Comparison of ENCODE assay signal across 8 cellular contexts in the genomic region with DNA sequence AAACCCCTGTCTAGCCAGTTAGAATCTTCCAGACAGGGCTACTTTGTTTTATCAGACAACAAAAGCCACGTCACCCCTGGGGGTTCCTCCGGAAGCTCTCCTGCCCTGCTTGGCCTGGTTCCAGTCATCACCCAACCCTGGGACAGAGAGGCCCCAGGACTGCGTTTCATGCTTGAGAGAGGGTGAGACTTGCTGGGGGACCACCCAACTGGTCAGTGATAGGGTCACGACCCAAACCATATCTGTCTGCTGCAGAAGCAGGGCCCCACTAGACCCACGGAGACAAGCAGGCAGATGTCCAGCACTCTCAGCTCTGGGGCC. TPM values are rescaled to one million over a fixed set of nuclear protein-coding genes. Genes with fewer than 3 reads are reported as not detected.
A peak's percentile ranks its signal among the peaks of the same experiment; 100 is the strongest.
DNase-seq lines count a peak whose midpoint lies in the region; ATAC-seq, FAIRE-seq and TF ChIP-seq lines count a peak whose summit lies in the region.

No MANE protein-coding gene starts in this region.

- ATAC-seq in SK-N-SH treated with all-trans-retinoic acid at 6 μM for 48 hours = no peak
- ATAC-seq in Panc1 = no peak
- ATAC-seq in lung (ENCODE audit: insufficient read depth, low FRiP score) = no peak
- no peak for ATAC-seq in GM21360 (IDR thresholded peaks at IDR 0.05; ENCODE audit: unreplicated experiment)
- no peak for ATAC-seq in GM21447 (IDR thresholded peaks at IDR 0.05; ENCODE audit: unreplicated experiment)

- H3K79me2 ChIP-seq in SK-N-SH (ENCODE audit: insufficient read depth) = peaks cover 67% of the 10 kb centered on the region

- no peak for TF ChIP-seq CTCF in SK-N-SH (IDR thresholded peaks at IDR 0.05)
- TF ChIP-seq CTCF in Panc1 (IDR thresholded peaks at IDR 0.05) = no peak
- no peak for TF ChIP-seq CTCF in choroid plexus epithelial cell (conservative IDR thresholded peaks at IDR 0.05; ENCODE audit: low read depth, low read length)
- TF ChIP-seq CTCF in lung (IDR thresholded peaks at IDR 0.05; ENCODE audit: control extremely low read depth, extremely low read depth) = no peak

- H3K9me2 ChIP-seq in SK-N-SH = no peaks in the 10 kb centered on the region

- peaks cover 35% of the 10 kb centered on the region for H4K20me1 ChIP-seq in SK-N-SH (ENCODE audit: insufficient read depth)

- peak overlapping the region; percentile 87 to 92 for H3K4me3 ChIP-seq in SK-N-SH (ENCODE audit: low read depth in 2 of 2, low read length in 1 of 2)
- peak overlapping the region; percentile 55 to 63 for H3K4me3 ChIP-seq in Panc1 (ENCODE audit: low read depth in 2 of 2, low read length in 2 of 2)
- H3K4me3 ChIP-seq in choroid plexus epithelial cell (ENCODE audit: low read depth, low read length) = peak overlapping the region; percentile 73
- H3K4me3 ChIP-seq in lung = peak overlapping the region; percentile 57

- peak overlapping the region; percentile 87 for H3K9ac ChIP-seq in SK-N-SH

- H3K4me1 ChIP-seq in SK-N-SH (ENCODE audit: control insufficient read depth in 1 of 2, insufficient read depth in 2 of 2, low read depth in 1 of 2, low read length in 1 of 2) = peaks cover 31 to 71% of the 10 kb centered on the region in 2 experiments
- H3K4me1 ChIP-seq in Panc1 (ENCODE audit: control insufficient read depth, insufficient read depth, low read length) = peaks cover 21% of the 10 kb centered on the region
- H3K4me1 ChIP-seq in lung (ENCODE audit: control insufficient read depth in 2 of 2, insufficient read depth in 2 of 2, low read length in 2 of 2) = peaks cover 15 to 17% of the 10 kb centered on the region in 2 donors

- in situ Hi-C loops in Panc1 (cut with HindIII; ENCODE audit: low pct_unique_long_range_greater_than_20kb, low sequenced_read_pairs) = no loop called here

- 10% methylated on average over 2 of the region's 5 CpGs for WGBS in SK-N-SH (ENCODE audit: low lambda C conversion rate)
- 27 to 35% methylated on average over 5 of the region's 5 CpGs for WGBS in lung, 2 donors

- no peak overlapping the region for H2AFZ ChIP-seq in SK-N-SH (ENCODE audit: low read depth)

- H3K9me3 ChIP-seq in SK-N-SH = no peaks in the 10 kb centered on the region
- no peaks in the 10 kb centered on the region for H3K9me3 ChIP-seq in Panc1 (ENCODE audit: control insufficient read depth, insufficient read depth, low read depth, low read length)
- no peaks in the 10 kb centered on the region for H3K9me3 ChIP-seq in lung (ENCODE audit: control insufficient read depth in 2 of 2, insufficient read depth in 1 of 2, low read length in 1 of 2)

- intact Hi-C loops in Panc1 (cut with micrococcal nuclease; ENCODE audit: unreplicated experiment) = no loop called here

- no peak for TF ChIP-seq RAD21 in SK-N-SH (IDR thresholded peaks at IDR 0.05; ENCODE audit: low read length)

- no peak for FAIRE-seq in urothelium cell line (lab: Jason Lieb, UNC)

- H3K36me3 ChIP-seq in SK-N-SH (replicated peaks in 1 of 2; ENCODE audit: control insufficient read depth in 1 of 2, insufficient read depth in 2 of 2, low read length in 1 of 2) (peaks cover 12 to 21% of the 10 kb centered on the region in 2 experiments), Panc1 (ENCODE audit: control insufficient read depth, insufficient read depth, low read length) (no peaks in the 10 kb centered on the region; the same call in 1 of the 2 replicates), lung (ENCODE audit: control insufficient read depth in 2 of 2, insufficient read depth in 2 of 2, low read length in 2 of 2) (no peaks in the 10 kb centered on the region)

- peak overlapping the region; percentile 59 to 97 for H3K27ac ChIP-seq in SK-N-SH (ENCODE audit: low read depth in 2 of 2, low read length in 1 of 2)
- H3K27ac ChIP-seq in Panc1 (ENCODE audit: low read length) = peak overlapping the region; percentile 61; the same call in 1 of the 2 replicates
- H3K27ac ChIP-seq in lung (ENCODE audit: low read depth in 1 of 2, low read length in 1 of 2) = peak overlapping the region in 1 of 2 donors; percentile 15

- peak overlapping the region; percentile 100 for H3K4me2 ChIP-seq in SK-N-SH

- BruUV-seq in Panc1 (replicated peaks; lab: Mats Ljungman, UMichigan) = no TSS peak

- no peaks in the 10 kb centered on the region for H3K27me3 ChIP-seq in SK-N-SH (ENCODE audit: insufficient read depth)
- H3K27me3 ChIP-seq in Panc1 (ENCODE audit: control insufficient read depth, insufficient read depth, low read length) = no peaks in the 10 kb centered on the region
- H3K27me3 ChIP-seq in lung (ENCODE audit: control insufficient read depth, insufficient read depth) = no peaks in the 10 kb centered on the region

- POLR2A ChIA-PET in SK-N-SH (lab: Yijun Ruan, JAX) = interaction anchor here (1.0 kb wide), 1 partner anchor 8 kb away, joined by 4 read pairs; no protein-coding TSS in a partner anchor
- POLR2A ChIA-PET in Panc1 (lab: Charles Lee) = no interaction called here

- CTCF ChIA-PET in SK-N-SH (lab: Yijun Ruan, JAX) = interaction anchor here (1.3 to 1.8 kb wide), 2 partner anchors 75 to 120 kb away, joined by 3 to 5 read pairs; no protein-coding TSS in a partner anchor
- CTCF ChIA-PET in Panc1 (lab: Charles Lee) = no interaction called here

- DNase-seq in SK-N-SH (peak; percentile 70), Panc1 (ENCODE audit: low read depth, low spot score) (no peak), choroid plexus epithelial cell (ENCODE audit: low read depth) (peak; percentile 63), lung (ENCODE audit: low spot score) (no peak), urothelium cell line (ENCODE audit: low spot score) (peak; percentile 60)

- H3F3A ChIP-seq in SK-N-SH (replicated peaks; ENCODE audit: insufficient read depth) = peaks cover 19% of the 10 kb centered on the region

- TF ChIP-seq EP300 in SK-N-SH (IDR thresholded peaks at IDR 0.05; ENCODE audit: borderline replicate concordance in 1 of 2, low read depth in 1 of 2, low read length in 1 of 2) = no peak

TF ChIP-seq in SK-N-SH, 30 proteins besides CTCF, POLR2A, EP300 and RAD21:
- no peak for TF ChIP-seq MEF2A (IDR thresholded peaks at IDR 0.05; ENCODE audit: borderline replicate concordance, low read depth)
- peak; percentile 76 for TF ChIP-seq NFIC (IDR thresholded peaks at IDR 0.05; ENCODE audit: borderline replicate concordance)
- no peak for TF ChIP-seq JUND (IDR thresholded peaks at IDR 0.05)

TF ChIP-seq in SK-N-SH treated with all-trans-retinoic acid at 6 μM for 48 hours, 23 proteins besides CTCF, POLR2A, EP300 and RAD21:
- no peak for TF ChIP-seq OSR1 (CRISPR knock-in tag; IDR thresholded peaks at IDR 0.05)
- TF ChIP-seq, protein P1, sequence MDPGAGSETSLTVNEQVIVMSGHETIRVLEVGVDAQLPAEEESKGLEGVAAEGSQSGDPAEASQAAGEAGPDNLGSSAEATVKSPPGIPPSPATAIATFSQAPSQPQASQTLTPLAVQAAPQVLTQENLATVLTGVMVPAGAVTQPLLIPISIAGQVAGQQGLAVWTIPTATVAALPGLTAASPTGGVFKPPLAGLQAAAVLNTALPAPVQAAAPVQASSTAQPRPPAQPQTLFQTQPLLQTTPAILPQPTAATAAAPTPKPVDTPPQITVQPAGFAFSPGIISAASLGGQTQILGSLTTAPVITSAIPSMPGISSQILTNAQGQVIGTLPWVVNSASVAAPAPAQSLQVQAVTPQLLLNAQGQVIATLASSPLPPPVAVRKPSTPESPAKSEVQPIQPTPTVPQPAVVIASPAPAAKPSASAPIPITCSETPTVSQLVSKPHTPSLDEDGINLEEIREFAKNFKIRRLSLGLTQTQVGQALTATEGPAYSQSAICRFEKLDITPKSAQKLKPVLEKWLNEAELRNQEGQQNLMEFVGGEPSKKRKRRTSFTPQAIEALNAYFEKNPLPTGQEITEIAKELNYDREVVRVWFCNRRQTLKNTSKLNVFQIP (CRISPR knock-in tag; IDR thresholded peaks at IDR 0.05; ENCODE audit: borderline replicate concordance, low read depth) = no peak
- TF ChIP-seq ARNTL (CRISPR knock-in tag; IDR thresholded peaks at IDR 0.05; ENCODE audit: borderline replicate concordance, low read depth) = no peak
- TF ChIP-seq, protein P2, sequence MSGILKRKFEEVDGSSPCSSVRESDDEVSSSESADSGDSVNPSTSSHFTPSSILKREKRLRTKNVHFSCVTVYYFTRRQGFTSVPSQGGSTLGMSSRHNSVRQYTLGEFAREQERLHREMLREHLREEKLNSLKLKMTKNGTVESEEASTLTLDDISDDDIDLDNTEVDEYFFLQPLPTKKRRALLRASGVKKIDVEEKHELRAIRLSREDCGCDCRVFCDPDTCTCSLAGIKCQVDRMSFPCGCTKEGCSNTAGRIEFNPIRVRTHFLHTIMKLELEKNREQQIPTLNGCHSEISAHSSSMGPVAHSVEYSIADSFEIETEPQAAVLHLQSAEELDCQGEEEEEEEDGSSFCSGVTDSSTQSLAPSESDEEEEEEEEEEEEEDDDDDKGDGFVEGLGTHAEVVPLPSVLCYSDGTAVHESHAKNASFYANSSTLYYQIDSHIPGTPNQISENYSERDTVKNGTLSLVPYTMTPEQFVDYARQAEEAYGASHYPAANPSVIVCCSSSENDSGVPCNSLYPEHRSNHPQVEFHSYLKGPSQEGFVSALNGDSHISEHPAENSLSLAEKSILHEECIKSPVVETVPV (CRISPR knock-in tag; IDR thresholded peaks at IDR 0.05) = no peak
- TF ChIP-seq ESRRG (CRISPR knock-in tag; IDR thresholded peaks at IDR 0.05) = no peak
- TF ChIP-seq PPARA (CRISPR knock-in tag; IDR thresholded peaks at IDR 0.05; ENCODE audit: borderline replicate concordance) = no peak

RNA-seq across cellular contexts. Expression of a gene that starts 1.2 kb away (rescaled TPM):
- polyA plus RNA-seq in SK-N-SH (2012; rRNA removed) = 93.9 and 113 TPM in 2 replicates
- 67.9 and 104 TPM in 2 replicates for polyA plus RNA-seq in SK-N-SH (2012; cell fraction: cytosol; rRNA removed)
- 140 and 176 TPM in 2 replicates for polyA plus RNA-seq in SK-N-SH (2012; cell fraction: nucleus; rRNA removed)
- total RNA-seq in Panc1 (2021; ENCODE audit: unreplicated experiment) = 137 TPM
- polyA plus RNA-seq in Panc1 (2012; ENCODE audit: insufficient read length) = 235 TPM
- 10 to 100 TPM; 32.7 to 85.6 TPM for total RNA-seq in lung
- 10 to 100 TPM; 50.0 to 52.5 TPM for polyA plus RNA-seq in lung

RNA-seq across cellular contexts. Expression of a gene that starts 3.9 kb away (rescaled TPM):
- 43.8 and 124 TPM in 2 replicates for polyA plus RNA-seq in SK-N-SH (2012; rRNA removed)
- 66.8 and 89.4 TPM in 2 replicates for polyA plus RNA-seq in SK-N-SH (2012; cell fraction: cytosol; rRNA removed)
- polyA plus RNA-seq in SK-N-SH (2012; cell fraction: nucleus; rRNA removed) = 25.8 and 41.7 TPM in 2 replicates
- 27.3 TPM for total RNA-seq in Panc1 (2021; ENCODE audit: unreplicated experiment)
- polyA plus RNA-seq in Panc1 (2012; ENCODE audit: insufficient read length) = 68.1 TPM
- total RNA-seq in lung = 10 to 100 TPM in 1 of 2 donors, 1 to 10 TPM in 1; 3.1 to 32.0 TPM
- 100 to 1,000 TPM in 1 of 2 donors, 10 to 100 TPM in 1; 19.7 to 104 TPM for polyA plus RNA-seq in lung

RNA-seq across cellular contexts. Expression of a gene that starts 37.3 kb away (rescaled TPM):
- 0.03 and 0.05 TPM in 2 replicates for polyA plus RNA-seq in SK-N-SH (2012; rRNA removed)
- polyA plus RNA-seq in SK-N-SH (2012; cell fraction: cytosol; rRNA removed) = 0.01 TPM in 2 replicates
- polyA plus RNA-seq in SK-N-SH (2012; cell fraction: nucleus; rRNA removed) = 0.12 and 0.32 TPM in 2 replicates
- 0.39 TPM for total RNA-seq in Panc1 (2021; ENCODE audit: unreplicated experiment)
- 0.17 TPM for polyA plus RNA-seq in Panc1 (2012; ENCODE audit: insufficient read length)
- total RNA-seq in lung = 100 to 1,000 TPM in 1 of 2 donors, 10 to 100 TPM in 1; 53.1 to 205 TPM
- 100 to 1,000 TPM; 182 to 220 TPM for polyA plus RNA-seq in lung

Comparison
In these comparisons a context has a peak if more than half of its experiments do, and no peak if none do; other contexts are left out.
1. DNase-seq: peak in SK-N-SH (single experiment), choroid plexus epithelial cell (single experiment) and urothelium cell line (single experiment); none in Panc1 (single experiment) and lung (single experiment).
2. RNA of a gene that starts 37.3 kb away (total RNA-seq): 53.1 to 205 TPM in lung; 0.39 TPM in Panc1 (single experiment); every median in the first group is over 10 times any median in the second.
3. Peak in every context shown above with its lines, with median percentiles within 50 percentile points of each other: H3K4me3 ChIP-seq.